8 cellular contexts compared by ENCODE assay signal in the genomic region with DNA sequence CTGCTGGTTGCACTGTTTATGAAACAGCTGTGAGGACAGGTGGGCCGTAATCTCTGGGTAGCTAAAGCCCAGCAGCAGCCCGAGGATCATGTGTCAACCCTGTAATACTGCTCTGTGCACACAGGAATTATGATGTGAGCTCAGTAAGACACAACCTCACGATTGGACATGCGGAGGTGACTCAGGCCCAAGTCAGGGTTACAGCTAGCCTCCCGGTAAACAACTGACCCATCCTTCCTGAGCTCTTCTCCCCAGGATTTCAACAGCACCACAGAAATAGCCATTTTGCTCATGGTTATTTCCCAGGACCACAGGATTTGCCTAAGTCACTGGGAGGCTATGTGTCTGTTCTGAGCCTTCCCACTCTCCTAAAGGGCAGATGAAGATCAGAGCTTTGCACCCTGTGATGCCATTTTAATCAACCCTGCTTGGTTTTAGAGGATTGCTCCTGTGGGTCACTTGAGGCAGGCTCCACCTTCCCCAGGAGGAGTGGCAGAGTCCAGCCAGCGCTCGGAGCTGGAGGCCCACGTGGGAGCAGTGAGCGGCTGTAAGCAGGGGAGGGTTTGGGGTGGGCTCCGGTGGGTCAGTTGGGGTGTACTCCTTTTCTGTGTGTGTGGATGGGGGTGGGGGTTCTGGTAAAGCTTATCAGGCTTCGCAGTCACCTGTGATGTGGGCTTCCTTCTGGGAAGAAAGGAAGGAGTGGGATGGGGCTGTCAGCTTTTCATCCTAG. TPM values are rescaled to one million over a fixed set of nuclear protein-coding genes. Genes with fewer than 3 reads are reported as not detected.
DNase-seq lines count a peak whose midpoint lies in the region; ATAC-seq and TF ChIP-seq lines count a peak whose summit lies in the region.

A gene (plus strand): TSS at position 363 of the 730 bp plus-strand sequence. CDS start 6,256 bp downstream, outside the sequence.

- BruUV-seq in HCT116 (replicated peaks; lab: Mats Ljungman, UMichigan), result TSS peak; percentile 89

- peak; percentile 74 for ATAC-seq in HCT116
- peak; percentile 19 to 68 for ATAC-seq in activated naive CD4-positive, alpha-beta T cell treated with anti-CD3 and anti-CD28 coated beads, Interleukin-2, amount 50 U/mL, for 72 hours

- peaks cover 36 to 69% of the 10 kb centered on the region in 2 experiments for H3K4me1 ChIP-seq in HCT116 (ENCODE audit: control insufficient read depth in 1 of 2, insufficient read depth in 2 of 2, low read length in 2 of 2)
- H3K4me1 ChIP-seq in spleen, result peaks cover 29 to 99% (median 79%) of the 10 kb centered on the region in 6 donors

- intact Hi-C loops in HCT116 (cut with micrococcal nuclease), result loop anchor here (5.0 kb wide), 1 partner anchor 88 kb away; no protein-coding TSS in a partner anchor
- intact Hi-C loops in spleen (cut with DNase I; ENCODE audit: low total_unique reads), result no loop called here
- intact Hi-C loops in posterior vena cava (cut with DNase I), result no loop called here

- RAD21 ChIA-PET in HCT116 (lab: Charles Lee; ENCODE audit: low non-redundant PET in 1 of 2, low total read pairs in 2 of 2, uncharacterized antibody in 2 of 2, unreplicated experiment in 2 of 2), result interaction anchor here (0.5 to 1.4 kb wide), 4 partner anchors 49 to 280 kb away, joined by 3 to 4 read pairs (median 4); no protein-coding TSS in a partner anchor

- TF ChIP-seq CTCF in HCT116 (IDR thresholded peaks at IDR 0.05 in 2 of 3, conservative IDR thresholded peaks at IDR 0.05 in 1 of 3; ENCODE audit: borderline replicate concordance in 1 of 3, insufficient read depth in 1 of 3, low read depth in 2 of 3, low read length in 2 of 3) (no peak), spleen (IDR thresholded peaks at IDR 0.05 in 8 of 11, conservative IDR thresholded peaks at IDR 0.05 in 3 of 11) (no peak)

- no peaks in the 10 kb centered on the region for H3K36me3 ChIP-seq in HCT116 (ENCODE audit: control insufficient read depth in 1 of 2, insufficient read depth in 2 of 2, low read length in 2 of 2)
- H3K36me3 ChIP-seq in spleen, result no peaks in the 10 kb centered on the region

- peaks cover 44% of the 10 kb centered on the region for H3K79me2 ChIP-seq in HCT116 (ENCODE audit: insufficient read depth, low read length)

- no peak for TF ChIP-seq RAD21 in HCT116 (IDR thresholded peaks at IDR 0.05; ENCODE audit: low read depth)

- no peaks in the 10 kb centered on the region for H4K20me1 ChIP-seq in HCT116 (ENCODE audit: insufficient read depth)

- H3K27me3 ChIP-seq in HCT116 (ENCODE audit: insufficient read depth, low read length), result no peaks in the 10 kb centered on the region
- peaks cover 0 to 14% (median 9%) of the 10 kb centered on the region in 7 donors for H3K27me3 ChIP-seq in spleen (replicated peaks in 1 of 7)

- no peaks in the 10 kb centered on the region for H3K9me2 ChIP-seq in HCT116 (ENCODE audit: insufficient read depth)

- peak within 1 kb of the TSS; percentile 93 to 94 for H3K27ac Mint-ChIP-seq in activated naive CD4-positive, alpha-beta T cell treated with anti-CD3 and anti-CD28 coated beads, Interleukin-2, amount 50 U/mL, for 72 hours

- no peak for TF ChIP-seq POLR2A in HCT116 (IDR thresholded peaks at IDR 0.05; ENCODE audit: borderline replicate concordance, extremely low read depth, insufficient read depth, insufficient read length)
- TF ChIP-seq POLR2A in spleen (IDR thresholded peaks at IDR 0.05), result no peak

- WGBS in spleen, 5 donors, result 47 to 66% (median 57%) methylated on average over 9 to 11 of the region's 11 CpGs

- H3K4me3 ChIP-seq in HCT116 (replicated peaks in 1 of 2; ENCODE audit: low read depth in 1 of 2, low read length in 2 of 2) (peak within 1 kb of the TSS; percentile 62 to 71), spleen (peak within 1 kb of the TSS; percentile 34 to 70 (median 44))

- H3K9me3 ChIP-seq in HCT116 (ENCODE audit: control insufficient read depth in 1 of 2, insufficient read depth in 1 of 2, low read depth in 1 of 2, low read length in 2 of 2) (no peaks in the 10 kb centered on the region), spleen (no peaks in the 10 kb centered on the region)

- H2AFZ ChIP-seq in HCT116 (ENCODE audit: low read depth, low read length, poor library complexity, severe bottlenecking), result no peak within 1 kb of the TSS

- no peaks in the 10 kb centered on the region for H3K9me3 Mint-ChIP-seq in activated naive CD4-positive, alpha-beta T cell treated with anti-CD3 and anti-CD28 coated beads, Interleukin-2, amount 50 U/mL, for 72 hours

- peak within 1 kb of the TSS; percentile 82 for H3K9ac ChIP-seq in HCT116 (ENCODE audit: low read length)

- CTCF ChIA-PET in HCT116 (lab: Charles Lee), result interaction anchor here (0.7 to 5.1 kb wide), 4 partner anchors 26 to 404 kb away, joined by 3 to 24 read pairs (median 9); no protein-coding TSS in a partner anchor

- peak within 1 kb of the TSS; percentile 97 for H3K4me2 ChIP-seq in HCT116 (ENCODE audit: low read length)

- peak; percentile 38 for DNase-seq in DMS153 treated with DMSO at 0.1 percent for 48 hours (lab: John Stamatoyannopoulos, UW; ENCODE audit: unreplicated experiment)
- DNase-seq in HCT116 (ENCODE audit: low read depth, low spot score), result peak; percentile 85
- DNase-seq in NCI-H226, result peak; percentile 94
- DNase-seq in activated naive CD4-positive, alpha-beta T cell treated with anti-CD3 and anti-CD28 coated beads, Interleukin-2, amount 50 U/mL, for 72 hours (ENCODE audit: low spot score in 2 of 2), result peak in 1 of 2 donors; percentile 80
- peak; percentile 99 for DNase-seq in iris pigment epithelial cell (ENCODE audit: low read depth)
- peak; percentile 81 for DNase-seq in spleen
- no peak for DNase-seq in iPS-NIHi7 (ENCODE audit: extremely low spot score)
- no peak for DNase-seq in posterior vena cava (ENCODE audit: low spot score)

- peak within 1 kb of the TSS; percentile 77 for H3K27ac ChIP-seq in HCT116 (ENCODE audit: low read depth, low read length)
- peak within 1 kb of the TSS; percentile 66 to 90 (median 84) for H3K27ac ChIP-seq in spleen

- POLR2A ChIA-PET in HCT116 (lab: Charles Lee), result interaction anchor here (0.6 to 1.9 kb wide), 15 partner anchors 8 to 296 kb away, joined by 3 to 11 read pairs (median 4); a partner anchor contains a TSS

- H3K36me3 Mint-ChIP-seq in activated naive CD4-positive, alpha-beta T cell treated with anti-CD3 and anti-CD28 coated beads, Interleukin-2, amount 50 U/mL, for 72 hours, result peaks cover 19 to 23% of the 10 kb centered on the region in 2 donors

TF ChIP-seq in HCT116, 20 proteins besides CTCF, POLR2A, EP300 and RAD21:
- no peak for TF ChIP-seq SP1 (IDR thresholded peaks at IDR 0.05; ENCODE audit: low read depth)
- TF ChIP-seq ZFX (IDR thresholded peaks at IDR 0.05), result no peak
- TF ChIP-seq FOSL1 (IDR thresholded peaks at IDR 0.05; ENCODE audit: low read depth), result no peak
- peak; percentile 96 for TF ChIP-seq POLR2AphosphoS5 (IDR thresholded peaks at IDR 0.05; ENCODE audit: low read depth, low read length)
- TF ChIP-seq CBX3 (IDR thresholded peaks at IDR 0.05; ENCODE audit: low read depth), result no peak
- peak; percentile 60 for TF ChIP-seq YY1 (IDR thresholded peaks at IDR 0.05; ENCODE audit: extremely low read depth, insufficient replicate concordance, low read depth, low read length)

RNA-seq across cellular contexts. Expression of the gene that starts here (rescaled TPM):
- total RNA-seq in HCT116 (2021; ENCODE audit: unreplicated experiment), result 25.9 TPM
- polyA plus RNA-seq in HCT116 (2012), result 10.8 and 12.3 TPM in 2 replicates
- total RNA-seq in activated naive CD4-positive, alpha-beta T cell treated with anti-CD3 and anti-CD28 coated beads, Interleukin-2, amount 50 U/mL, for 72 hours, result 10 to 100 TPM; 41.9 to 50.5 TPM
- total RNA-seq in spleen, result 10 to 100 TPM; 19.1 to 54.7 (median 26.5) TPM
- 10 to 100 TPM in 2 of 3 donors, 1 to 10 TPM in 1; 9.3 to 16.1 (median 12.9) TPM for polyA plus RNA-seq in spleen
- total RNA-seq in posterior vena cava, result 1 to 10 TPM; 6.5 to 6.9 TPM

Comparison
In these comparisons a context has a peak if more than half of its experiments do, and no peak if none do; other contexts are left out.
1. DNase-seq: peak in DMS153 treated with DMSO at 0.1 percent for 48 hours (single experiment), HCT116 (single experiment), NCI-H226 (single experiment), iris pigment epithelial cell (single experiment) and spleen (single experiment); none in iPS-NIHi7 (single experiment) and posterior vena cava (single experiment).